In the genomic region with DNA sequence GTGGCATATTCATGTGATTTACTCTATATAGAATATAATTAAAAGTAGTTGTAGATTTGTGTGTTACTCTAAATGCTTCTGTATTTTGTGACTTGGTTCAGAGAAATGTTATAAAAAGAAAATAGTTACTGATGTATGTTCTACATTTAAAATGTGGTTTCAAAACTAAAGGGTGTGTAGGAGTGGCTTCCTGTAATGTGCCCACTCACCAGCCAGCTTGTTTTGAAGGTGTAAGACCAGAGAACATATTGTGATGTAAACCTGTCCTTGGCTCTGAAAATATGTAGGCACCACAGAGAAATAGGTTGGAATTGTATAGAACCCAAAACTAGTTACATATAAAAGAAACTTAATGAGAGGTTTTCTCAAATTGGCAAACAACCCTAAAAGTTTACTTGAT, we compare ENCODE assay signal across 14 cellular contexts. TPM values are rescaled to one million over a fixed set of nuclear protein-coding genes. Genes with fewer than 3 reads are reported as not detected.
DNase-seq lines count a peak whose midpoint lies in the region; ATAC-seq and TF ChIP-seq lines count a peak whose summit lies in the region.
"Had no signal": no experiment of that assay in that cellular context is flagged by ENCODE, and none has a peak within 500 bp of the region (broad histone marks: within the 10 kb centered on the region; RNA-seq: fewer than 3 reads in every experiment).

No MANE protein-coding gene starts in this region.

- POLR2A ChIA-PET in activated CD4-positive, alpha-beta memory T cell treated with anti-CD3 and anti-CD28 coated beads for 36 hours (lab: Charles Lee), result no interaction called here
- POLR2A ChIA-PET in activated CD4-positive, alpha-beta memory T cell treated with anti-CD3 and anti-CD28 coated beads, Interleukin-2, amount 10 ng/mL, durations not matched to agents 7 days and 5 days (lab: Charles Lee), result interaction anchor here (1.4 kb wide), 1 partner anchor 51 kb away, joined by 3 read pairs; the partner anchor contains the start of gene ARRDC3

- H3K9me3 ChIP-seq in MM.1S (replicated peaks; ENCODE audit: insufficient read depth, low read length) (no peaks in the 10 kb centered on the region), suprapubic skin (peaks cover 7% of the 10 kb centered on the region)
- H3K9me3 ChIP-seq: vagina had no signal

- H3K27ac ChIP-seq in MM.1S (ENCODE audit: low read length) (no peak overlapping the region), suprapubic skin (no peak overlapping the region)
- H3K27ac ChIP-seq: esophagus muscularis mucosa, vagina had no signal

- peak overlapping the region; percentile 12; the same call in 1 of the 2 replicates for H3K4me2 ChIP-seq in MM.1S (ENCODE audit: low read depth, low read length)
- H3K4me2 ChIP-seq: smooth muscle cell had no signal

- no peak for TF ChIP-seq POLR2A in suprapubic skin (IDR thresholded peaks at IDR 0.05)

- no peaks in the 10 kb centered on the region for H3K79me2 ChIP-seq in MM.1S (ENCODE audit: low read length)

- DNase-seq in activated CD4-positive, alpha-beta memory T cell treated with anti-CD3 and anti-CD28 coated beads for 36 hours, result no peak
- DNase-seq in activated CD4-positive, alpha-beta memory T cell treated with anti-CD3 and anti-CD28 coated beads, Interleukin-2, amount 10 ng/mL, durations not matched to agents 7 days and 5 days, result no peak
- DNase-seq in MM.1S (no peak), natural killer cell (no peak), G401 (ENCODE audit: low spot score) (no peak), suprapubic skin (ENCODE audit: low spot score in 2 of 2) (no peak), GM10266 (ENCODE audit: extremely low spot score) (no peak)
- DNase-seq: ACHN, hypothalamus, nucleus accumbens had no signal

- H3K9me3 Mint-ChIP-seq in activated CD4-positive, alpha-beta memory T cell treated with anti-CD3 and anti-CD28 coated beads for 36 hours, result no peaks in the 10 kb centered on the region
- H3K9me3 Mint-ChIP-seq in activated CD4-positive, alpha-beta memory T cell treated with anti-CD3 and anti-CD28 coated beads, Interleukin-2, amount 10 ng/mL, durations not matched to agents 7 days and 5 days, result no peaks in the 10 kb centered on the region
- H3K9me3 Mint-ChIP-seq in natural killer cell, result peaks cover 0 to under 1% of the 10 kb centered on the region in 2 donors

- peaks cover 20% of the 10 kb centered on the region for H3K4me1 Mint-ChIP-seq in activated CD4-positive, alpha-beta memory T cell treated with anti-CD3 and anti-CD28 coated beads for 36 hours (ENCODE audit: low read depth)
- peaks cover 14% of the 10 kb centered on the region for H3K4me1 Mint-ChIP-seq in activated CD4-positive, alpha-beta memory T cell treated with anti-CD3 and anti-CD28 coated beads, Interleukin-2, amount 10 ng/mL, durations not matched to agents 7 days and 5 days
- H3K4me1 Mint-ChIP-seq in natural killer cell, result peaks cover 32 to 36% of the 10 kb centered on the region in 2 donors

- H3K4me3 Mint-ChIP-seq in activated CD4-positive, alpha-beta memory T cell treated with anti-CD3 and anti-CD28 coated beads for 36 hours, result no peak overlapping the region
- no peak overlapping the region for H3K4me3 Mint-ChIP-seq in activated CD4-positive, alpha-beta memory T cell treated with anti-CD3 and anti-CD28 coated beads, Interleukin-2, amount 10 ng/mL, durations not matched to agents 7 days and 5 days
- peak overlapping the region; percentile 82 for H3K4me3 Mint-ChIP-seq in natural killer cell

- intact Hi-C loops in activated CD4-positive, alpha-beta memory T cell treated with anti-CD3 and anti-CD28 coated beads for 36 hours (cut with micrococcal nuclease), result no loop called here
- intact Hi-C loops in natural killer cell (cut with micrococcal nuclease), result no loop called here

- no peak overlapping the region for H3K9ac ChIP-seq in MM.1S (ENCODE audit: low read length)

- CTCF ChIA-PET in activated CD4-positive, alpha-beta memory T cell treated with anti-CD3 and anti-CD28 coated beads for 36 hours (lab: Charles Lee), result interaction anchor here (0.6 to 1.7 kb wide), 2 partner anchors 10 to 15 kb away, joined by 3 to 5 read pairs; no protein-coding TSS in a partner anchor
- CTCF ChIA-PET in activated CD4-positive, alpha-beta memory T cell treated with anti-CD3 and anti-CD28 coated beads, Interleukin-2, amount 10 ng/mL, durations not matched to agents 7 days and 5 days (lab: Charles Lee), result interaction anchor here (0.6 to 3.5 kb wide), 2 partner anchors 15 to 211 kb away, joined by 7 to 20 read pairs; no protein-coding TSS in a partner anchor

- TF ChIP-seq EP300 in suprapubic skin (IDR thresholded peaks at IDR 0.05), result no peak

- H3K36me3 ChIP-seq in MM.1S (replicated peaks; ENCODE audit: insufficient read depth, low read length) (no peaks in the 10 kb centered on the region), suprapubic skin (no peaks in the 10 kb centered on the region)
- H3K36me3 ChIP-seq: esophagus muscularis mucosa, vagina had no signal

- H3K4me1 ChIP-seq in MM.1S (ENCODE audit: low read length) (peaks cover 6% of the 10 kb centered on the region; the same call in 1 of the 2 replicates), suprapubic skin (no peaks in the 10 kb centered on the region)
- H3K4me1 ChIP-seq: vagina had no signal

- no peak overlapping the region for H2AFZ ChIP-seq in MM.1S (ENCODE audit: low read length)

- H3K27ac Mint-ChIP-seq in activated CD4-positive, alpha-beta memory T cell treated with anti-CD3 and anti-CD28 coated beads for 36 hours, result peak overlapping the region; percentile 25
- no peak overlapping the region for H3K27ac Mint-ChIP-seq in activated CD4-positive, alpha-beta memory T cell treated with anti-CD3 and anti-CD28 coated beads, Interleukin-2, amount 10 ng/mL, durations not matched to agents 7 days and 5 days
- peak overlapping the region; percentile 92 for H3K27ac Mint-ChIP-seq in natural killer cell

- ATAC-seq in GM21447 (IDR thresholded peaks at IDR 0.05; ENCODE audit: unreplicated experiment), result peak; percentile 61
- peak; percentile 86 to 94 (median 91) for ATAC-seq in natural killer cell

- no peaks in the 10 kb centered on the region for H3K27me3 Mint-ChIP-seq in activated CD4-positive, alpha-beta memory T cell treated with anti-CD3 and anti-CD28 coated beads for 36 hours
- no peaks in the 10 kb centered on the region for H3K27me3 Mint-ChIP-seq in activated CD4-positive, alpha-beta memory T cell treated with anti-CD3 and anti-CD28 coated beads, Interleukin-2, amount 10 ng/mL, durations not matched to agents 7 days and 5 days
- no peaks in the 10 kb centered on the region for H3K27me3 Mint-ChIP-seq in natural killer cell (ENCODE audit: low read depth in 2 of 2)

- no peak for TF ChIP-seq CTCF in MM.1S (IDR thresholded peaks at IDR 0.05; ENCODE audit: low read length)
- TF ChIP-seq CTCF in natural killer cell (IDR thresholded peaks at IDR 0.05), result no peak
- TF ChIP-seq CTCF in suprapubic skin (IDR thresholded peaks at IDR 0.05), result no peak
- TF ChIP-seq CTCF in GM10266 (IDR thresholded peaks at IDR 0.05; ENCODE audit: control insufficient read depth, insufficient read depth, low read depth, missing control alignments), result no peak

- H3K9me2 ChIP-seq in MM.1S (replicated peaks; ENCODE audit: insufficient read depth, low read length), result no peaks in the 10 kb centered on the region

- no peaks in the 10 kb centered on the region for H4K20me1 ChIP-seq in MM.1S (ENCODE audit: insufficient read depth, low read length)

- H3K27me3 ChIP-seq in MM.1S (replicated peaks; ENCODE audit: insufficient read depth, low read length) (no peaks in the 10 kb centered on the region), suprapubic skin (no peaks in the 10 kb centered on the region)
- H3K27me3 ChIP-seq: esophagus muscularis mucosa, vagina had no signal

- in situ Hi-C loops in G401 (cut with HindIII; ENCODE audit: low sequenced_read_pairs), result no loop called here

- no peak overlapping the region for H3K4me3 ChIP-seq in MM.1S (ENCODE audit: low read length)
- H3K4me3 ChIP-seq in suprapubic skin, result no peak overlapping the region
- H3K4me3 ChIP-seq: esophagus muscularis mucosa, smooth muscle cell, vagina had no signal

- no peaks in the 10 kb centered on the region for H3K36me3 Mint-ChIP-seq in activated CD4-positive, alpha-beta memory T cell treated with anti-CD3 and anti-CD28 coated beads for 36 hours
- no peaks in the 10 kb centered on the region for H3K36me3 Mint-ChIP-seq in activated CD4-positive, alpha-beta memory T cell treated with anti-CD3 and anti-CD28 coated beads, Interleukin-2, amount 10 ng/mL, durations not matched to agents 7 days and 5 days (ENCODE audit: low read depth)
- peaks cover 8% of the 10 kb centered on the region for H3K36me3 Mint-ChIP-seq in natural killer cell

- H3F3A ChIP-seq in MM.1S (ENCODE audit: insufficient read depth, low read length), result no peaks in the 10 kb centered on the region

RNA-seq across cellular contexts. Expression of gene ARRDC3, which starts 51.2 kb away (rescaled TPM):
- 10 to 100 TPM; 17.9 to 19.0 TPM for total RNA-seq in activated CD4-positive, alpha-beta memory T cell treated with anti-CD3 and anti-CD28 coated beads for 36 hours
- total RNA-seq in activated CD4-positive, alpha-beta memory T cell treated with anti-CD3 and anti-CD28 coated beads, Interleukin-2, amount 10 ng/mL, durations not matched to agents 7 days and 5 days, result 10 to 100 TPM; 46.5 to 47.1 TPM
- total RNA-seq in natural killer cell (100 to 1,000 TPM; 117 to 375 (median 133) TPM), suprapubic skin (10 to 100 TPM; 30.1 to 84.4 (median 49.6) TPM)
- 10.8 and 18.5 TPM in 2 replicates for total RNA-seq in G401 (2014; rRNA removed; shearing (Covaris generic))
